Comparison of ENCODE assay signal across 1 cellular context in the genomic region with DNA sequence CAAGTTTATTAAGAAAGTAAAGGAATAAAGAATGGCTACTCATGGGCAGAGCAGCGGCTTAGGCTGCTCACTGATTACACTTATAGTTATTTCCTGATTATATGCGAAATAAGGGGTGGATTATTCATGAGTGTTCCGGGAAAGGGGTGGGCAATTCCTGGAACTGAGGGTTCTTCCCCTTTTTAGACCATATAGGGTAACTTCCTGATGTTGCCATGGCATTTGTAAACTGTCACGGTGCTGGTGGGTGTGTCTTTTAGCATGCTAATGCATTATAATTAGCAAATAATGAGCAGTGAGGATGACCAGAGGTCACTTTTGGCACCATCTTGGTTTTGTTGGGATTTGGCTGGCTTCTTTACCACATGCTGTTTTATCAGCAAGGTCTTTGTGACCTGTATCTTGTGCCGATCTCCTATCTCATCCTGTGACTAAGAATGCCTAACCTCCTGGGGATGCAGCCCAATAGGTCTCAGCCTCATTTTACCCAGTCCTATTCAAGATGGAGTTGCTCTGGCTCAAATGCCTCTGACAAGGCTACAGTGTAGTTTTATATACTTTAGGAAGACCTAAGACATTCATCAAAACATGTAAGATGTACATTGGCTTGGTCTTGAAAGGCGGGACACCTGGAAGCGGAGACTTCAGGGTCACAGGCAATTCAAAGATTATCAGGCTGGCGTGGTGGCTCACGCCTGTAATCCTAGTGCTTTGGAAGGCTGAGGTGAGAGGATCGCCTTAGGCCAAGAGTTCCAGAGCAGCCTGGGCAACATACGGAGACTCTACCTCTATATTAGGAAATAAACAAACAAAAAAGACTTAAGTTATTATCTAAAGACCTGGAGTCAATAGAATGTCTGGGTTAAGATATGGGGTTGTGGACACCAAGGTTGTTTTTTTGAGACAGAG.
TF ChIP-seq lines count a peak whose summit lies in the region.

No MANE protein-coding gene starts in this region.

TF ChIP-seq in K562, 482 proteins besides CTCF, POLR2A, EP300 and RAD21 (continued from another document and continues in another):
- TF ChIP-seq ZNF395 (CRISPR knock-in tag; IDR thresholded peaks at IDR 0.05) (peak; percentile 100), ZNF184 (CRISPR knock-in tag; IDR thresholded peaks at IDR 0.05) (no peak), KDM4B (IDR thresholded peaks at IDR 0.05; ENCODE audit: borderline replicate concordance in 2 of 2, low read depth in 1 of 2) (no peak), MTF1 (CRISPR knock-in tag; IDR thresholded peaks at IDR 0.05; ENCODE audit: borderline replicate concordance) (peak; percentile 82), GATAD2B (IDR thresholded peaks at IDR 0.05; ENCODE audit: borderline replicate concordance) (no peak), KLF16 (IDR thresholded peaks at IDR 0.05) (no peak), ILK (tag; IDR thresholded peaks at IDR 0.05; ENCODE audit: borderline replicate concordance, low read depth) (peak; percentile 93), ZNF23 (CRISPR knock-in tag; IDR thresholded peaks at IDR 0.05) (peak; percentile 72), SMAD3 (CRISPR knock-in tag; conservative IDR thresholded peaks at IDR 0.05) (peak; percentile 99), CEBPG (CRISPR knock-in tag; IDR thresholded peaks at IDR 0.05) (no peak), CEBPG (tag; conservative IDR thresholded peaks at IDR 0.05 in 1 of 2, IDR thresholded peaks at IDR 0.05 in 1 of 2) (no peak), LARP7 (IDR thresholded peaks at IDR 0.05) (no peak), ZBTB33 (CRISPR knock-in tag; IDR thresholded peaks at IDR 0.05) (0 out of 2 replicates have a peak, but pooled peaks have one; percentile 9), ZNF830 (CRISPR knock-in tag; IDR thresholded peaks at IDR 0.05) (peak; percentile 98), TCF3 (CRISPR knock-in tag; IDR thresholded peaks at IDR 0.05) (no peak), FOXA1 (IDR thresholded peaks at IDR 0.05; ENCODE audit: borderline replicate concordance) (no peak), U2AF1 (optimal IDR thresholded peaks at IDR 0.05; ENCODE audit: low read depth, low read length) (no peak), MAFF (IDR thresholded peaks at IDR 0.05; ENCODE audit: low read length) (no peak), DNMT1 (IDR thresholded peaks at IDR 0.05) (no peak), GABPA (tag; conservative IDR thresholded peaks at IDR 0.05; ENCODE audit: low read depth) (peak; percentile 63), ZBTB40 (IDR thresholded peaks at IDR 0.05) (no peak), ZBTB40 (CRISPR knock-in tag; IDR thresholded peaks at IDR 0.05) (no peak), HDAC3 (IDR thresholded peaks at IDR 0.05; ENCODE audit: borderline replicate concordance, partially characterized antibody) (no peak), IFI16 (CRISPR knock-in tag; IDR thresholded peaks at IDR 0.05) (0 out of 2 replicates have a peak, but pooled peaks have one; percentile 73)
- TF ChIP-seq, protein P1, sequence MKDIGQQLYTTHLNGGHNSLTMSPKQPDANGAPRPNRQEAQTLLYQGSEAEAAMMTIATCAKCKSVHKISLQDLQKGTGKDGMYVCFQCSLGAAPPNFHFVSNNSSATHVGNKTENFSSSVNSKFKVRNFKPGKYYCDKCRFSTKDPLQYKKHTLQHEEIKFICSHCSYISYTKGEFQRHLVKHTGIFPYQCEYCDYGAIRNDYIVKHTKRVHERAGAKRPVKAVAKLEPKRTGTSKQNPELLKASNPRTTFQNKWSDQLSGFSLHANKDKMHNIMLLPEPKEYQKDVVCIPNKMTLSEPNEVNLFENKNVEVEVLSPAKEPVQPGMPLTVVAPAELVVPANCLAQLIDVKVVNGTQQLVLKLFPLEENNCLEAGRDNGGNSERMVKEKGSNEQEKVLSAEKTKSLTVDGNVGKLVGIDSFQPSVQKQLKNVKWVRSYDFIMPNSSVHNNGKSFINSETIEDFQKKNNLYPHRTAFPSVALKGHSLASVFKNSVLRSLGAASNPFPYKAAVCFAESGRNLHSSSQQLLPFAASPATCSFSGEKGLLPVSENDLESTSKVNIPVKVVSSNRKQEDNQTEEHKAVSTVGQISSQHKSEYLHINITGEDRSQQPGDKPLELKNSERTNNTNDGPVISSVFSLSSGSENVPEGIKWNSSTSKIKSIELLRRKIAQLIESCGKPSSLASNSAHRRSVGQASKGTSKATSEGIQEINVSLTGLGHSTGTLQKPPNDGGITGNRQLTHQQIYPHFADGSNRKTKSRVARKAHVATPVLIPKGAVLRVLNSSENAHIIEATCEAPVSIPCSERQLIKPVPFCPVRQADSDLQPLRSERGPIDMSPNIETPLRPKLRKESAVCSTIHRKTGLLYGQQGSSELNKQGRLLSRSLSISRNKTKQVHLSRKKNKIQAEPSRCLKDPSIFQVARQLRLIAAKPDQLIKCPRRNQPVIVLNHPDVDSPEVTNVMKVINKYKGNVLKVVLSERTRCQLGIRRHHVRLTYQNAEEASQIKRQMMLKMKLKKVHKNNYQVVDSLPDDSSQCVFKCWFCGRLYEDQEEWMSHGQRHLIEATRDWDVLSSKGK (CRISPR knock-in tag; IDR thresholded peaks at IDR 0.05), result peak; percentile 52; the same call in 1 of the 2 replicates
- TF ChIP-seq, protein P2, sequence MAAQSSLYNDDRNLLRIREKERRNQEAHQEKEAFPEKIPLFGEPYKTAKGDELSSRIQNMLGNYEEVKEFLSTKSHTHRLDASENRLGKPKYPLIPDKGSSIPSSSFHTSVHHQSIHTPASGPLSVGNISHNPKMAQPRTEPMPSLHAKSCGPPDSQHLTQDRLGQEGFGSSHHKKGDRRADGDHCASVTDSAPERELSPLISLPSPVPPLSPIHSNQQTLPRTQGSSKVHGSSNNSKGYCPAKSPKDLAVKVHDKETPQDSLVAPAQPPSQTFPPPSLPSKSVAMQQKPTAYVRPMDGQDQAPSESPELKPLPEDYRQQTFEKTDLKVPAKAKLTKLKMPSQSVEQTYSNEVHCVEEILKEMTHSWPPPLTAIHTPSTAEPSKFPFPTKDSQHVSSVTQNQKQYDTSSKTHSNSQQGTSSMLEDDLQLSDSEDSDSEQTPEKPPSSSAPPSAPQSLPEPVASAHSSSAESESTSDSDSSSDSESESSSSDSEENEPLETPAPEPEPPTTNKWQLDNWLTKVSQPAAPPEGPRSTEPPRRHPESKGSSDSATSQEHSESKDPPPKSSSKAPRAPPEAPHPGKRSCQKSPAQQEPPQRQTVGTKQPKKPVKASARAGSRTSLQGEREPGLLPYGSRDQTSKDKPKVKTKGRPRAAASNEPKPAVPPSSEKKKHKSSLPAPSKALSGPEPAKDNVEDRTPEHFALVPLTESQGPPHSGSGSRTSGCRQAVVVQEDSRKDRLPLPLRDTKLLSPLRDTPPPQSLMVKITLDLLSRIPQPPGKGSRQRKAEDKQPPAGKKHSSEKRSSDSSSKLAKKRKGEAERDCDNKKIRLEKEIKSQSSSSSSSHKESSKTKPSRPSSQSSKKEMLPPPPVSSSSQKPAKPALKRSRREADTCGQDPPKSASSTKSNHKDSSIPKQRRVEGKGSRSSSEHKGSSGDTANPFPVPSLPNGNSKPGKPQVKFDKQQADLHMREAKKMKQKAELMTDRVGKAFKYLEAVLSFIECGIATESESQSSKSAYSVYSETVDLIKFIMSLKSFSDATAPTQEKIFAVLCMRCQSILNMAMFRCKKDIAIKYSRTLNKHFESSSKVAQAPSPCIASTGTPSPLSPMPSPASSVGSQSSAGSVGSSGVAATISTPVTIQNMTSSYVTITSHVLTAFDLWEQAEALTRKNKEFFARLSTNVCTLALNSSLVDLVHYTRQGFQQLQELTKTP (IDR thresholded peaks at IDR 0.05; ENCODE audit: low read depth in 1 of 2, partially characterized antibody in 2 of 2), result no peak
- TF ChIP-seq, protein P3, sequence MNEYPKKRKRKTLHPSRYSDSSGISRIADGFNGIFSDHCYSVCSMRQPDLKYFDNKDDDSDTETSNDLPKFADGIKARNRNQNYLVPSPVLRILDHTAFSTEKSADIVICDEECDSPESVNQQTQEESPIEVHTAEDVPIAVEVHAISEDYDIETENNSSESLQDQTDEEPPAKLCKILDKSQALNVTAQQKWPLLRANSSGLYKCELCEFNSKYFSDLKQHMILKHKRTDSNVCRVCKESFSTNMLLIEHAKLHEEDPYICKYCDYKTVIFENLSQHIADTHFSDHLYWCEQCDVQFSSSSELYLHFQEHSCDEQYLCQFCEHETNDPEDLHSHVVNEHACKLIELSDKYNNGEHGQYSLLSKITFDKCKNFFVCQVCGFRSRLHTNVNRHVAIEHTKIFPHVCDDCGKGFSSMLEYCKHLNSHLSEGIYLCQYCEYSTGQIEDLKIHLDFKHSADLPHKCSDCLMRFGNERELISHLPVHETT (CRISPR knock-in tag; conservative IDR thresholded peaks at IDR 0.05 in 1 of 2, IDR thresholded peaks at IDR 0.05 in 1 of 2), result peak in 1 of 2 experiments; percentile 100; a peak in 2 of 4 replicates
- TF ChIP-seq, protein P4, sequence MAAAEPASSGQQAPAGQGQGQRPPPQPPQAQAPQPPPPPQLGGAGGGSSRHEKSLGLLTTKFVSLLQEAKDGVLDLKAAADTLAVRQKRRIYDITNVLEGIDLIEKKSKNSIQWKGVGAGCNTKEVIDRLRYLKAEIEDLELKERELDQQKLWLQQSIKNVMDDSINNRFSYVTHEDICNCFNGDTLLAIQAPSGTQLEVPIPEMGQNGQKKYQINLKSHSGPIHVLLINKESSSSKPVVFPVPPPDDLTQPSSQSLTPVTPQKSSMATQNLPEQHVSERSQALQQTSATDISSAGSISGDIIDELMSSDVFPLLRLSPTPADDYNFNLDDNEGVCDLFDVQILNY (CRISPR knock-in tag; IDR thresholded peaks at IDR 0.05), result no peak
